7 cellular contexts compared by ENCODE assay signal in the genomic region with DNA sequence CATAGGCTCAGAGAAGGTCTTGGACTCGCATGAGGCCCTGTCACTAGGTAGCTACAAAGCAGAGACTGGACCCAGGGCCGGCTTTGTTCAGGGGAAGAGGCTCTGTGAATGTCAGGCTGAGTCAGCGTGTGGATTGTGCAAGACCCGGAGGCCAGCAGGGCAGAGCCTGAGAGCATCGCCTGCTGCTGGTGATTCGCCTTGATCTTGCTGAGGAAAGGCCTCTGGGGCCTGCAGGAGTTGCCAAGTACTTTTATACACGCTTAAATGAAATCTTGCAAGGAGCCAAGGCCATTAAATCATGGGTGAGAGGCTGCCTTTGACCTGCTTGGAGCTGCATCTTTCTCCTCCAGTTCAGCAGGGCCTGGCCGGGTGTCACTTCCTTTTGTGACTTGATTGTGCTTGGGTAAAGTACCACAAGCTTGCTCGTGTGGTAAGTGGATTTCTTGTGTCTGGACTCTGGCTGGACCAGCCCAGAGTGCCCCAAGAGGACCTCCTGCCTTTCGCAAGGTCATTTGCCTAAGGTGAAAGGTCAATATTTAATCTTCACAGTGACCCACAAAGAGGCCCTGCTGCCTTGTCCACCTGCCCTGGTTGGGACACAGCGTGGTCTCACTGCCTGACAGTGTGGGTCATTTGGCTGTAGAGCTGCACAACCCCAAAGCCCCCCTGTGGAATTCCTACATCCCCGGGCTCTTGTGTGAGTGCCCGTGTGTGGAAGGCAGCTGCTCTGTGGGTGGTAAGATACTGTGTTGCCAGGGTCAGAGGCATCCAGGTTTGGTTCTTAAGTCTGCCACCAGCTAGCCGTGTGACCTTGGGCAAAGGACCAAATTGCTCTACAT. TPM values are rescaled to one million over a fixed set of nuclear protein-coding genes. Genes with fewer than 3 reads are reported as not detected.
DNase-seq lines count a peak whose midpoint lies in the region; ATAC-seq and TF ChIP-seq lines count a peak whose summit lies in the region.

No MANE protein-coding gene starts in this region.

- H3K4me1 ChIP-seq in HCT116 (ENCODE audit: control insufficient read depth in 1 of 2, insufficient read depth in 2 of 2, low read length in 2 of 2) = peaks cover 90 to 95% of the 10 kb centered on the region in 2 experiments
- H3K4me1 ChIP-seq in right atrium auricular region = peaks cover 0 to 94% of the 10 kb centered on the region in 2 donors
- H3K4me1 ChIP-seq in rectal smooth muscle tissue (ENCODE audit: control insufficient read depth, insufficient read depth, low read length) = peaks cover 30% of the 10 kb centered on the region

- no TSS peak for BruUV-seq in HCT116 (replicated peaks; lab: Mats Ljungman, UMichigan)

- H3K27ac ChIP-seq in HCT116 (ENCODE audit: low read depth, low read length) = peak overlapping the region; percentile 95
- H3K27ac ChIP-seq in right atrium auricular region = peak overlapping the region; percentile 77 to 80
- peak overlapping the region; percentile 89 for H3K27ac ChIP-seq in rectal smooth muscle tissue (ENCODE audit: low read depth, low read length)

- H3K4me3 ChIP-seq in HCT116 (replicated peaks in 1 of 2; ENCODE audit: low read depth in 1 of 2, low read length in 2 of 2) = peak overlapping the region in 1 of 2 experiments; percentile 27; a peak in 2 of 4 replicates
- no peak overlapping the region for H3K4me3 ChIP-seq in right atrium auricular region
- H3K4me3 ChIP-seq in rectal smooth muscle tissue (ENCODE audit: low read length) = peak overlapping the region; percentile 24

- POLR2A ChIA-PET in HCT116 (lab: Charles Lee) = interaction anchor here (0.8 to 1.3 kb wide), 2 partner anchors 7 to 18 kb away, joined by 3 to 4 read pairs; no protein-coding TSS in a partner anchor

- H2AFZ ChIP-seq in HCT116 (ENCODE audit: low read depth, low read length, poor library complexity, severe bottlenecking) = no peak overlapping the region

- ATAC-seq in HCT116 = peak; percentile 85
- ATAC-seq in HG02852 (IDR thresholded peaks at IDR 0.05; ENCODE audit: unreplicated experiment) = no peak

- H3K4me2 ChIP-seq in HCT116 (ENCODE audit: low read length) = peak overlapping the region; percentile 73

- RAD21 ChIA-PET in HCT116 (lab: Charles Lee; ENCODE audit: low non-redundant PET in 1 of 2, low total read pairs in 2 of 2, uncharacterized antibody in 2 of 2, unreplicated experiment in 2 of 2) = interaction anchor here in 1 of 2 experiments (1.0 kb wide), 1 partner anchor 38 kb away, joined by 4 read pairs; no protein-coding TSS in a partner anchor

- peak; percentile 85 for DNase-seq in HCT116 (ENCODE audit: low read depth, low spot score)
- peak; percentile 98 for DNase-seq in SKM-1 (lab: John Stamatoyannopoulos, UW; ENCODE audit: unreplicated experiment)
- peak in 42 of 56 donors; percentile 7 to 83 (median 42) for DNase-seq in amygdala (lab: John Stamatoyannopoulos, UW)
- peak; percentile 97 for DNase-seq in right atrium auricular region (ENCODE audit: low spot score)
- no peak for DNase-seq in NCI-H1105 treated with DMSO at 0.1 percent for 48 hours (lab: John Stamatoyannopoulos, UW)

- TF ChIP-seq RAD21 in HCT116 (IDR thresholded peaks at IDR 0.05; ENCODE audit: low read depth) = no peak

- no peaks in the 10 kb centered on the region for H3K9me3 ChIP-seq in HCT116 (ENCODE audit: control insufficient read depth in 1 of 2, insufficient read depth in 1 of 2, low read depth in 1 of 2, low read length in 2 of 2)
- H3K9me3 ChIP-seq in right atrium auricular region = no peaks in the 10 kb centered on the region

- H3K9ac ChIP-seq in HCT116 (ENCODE audit: low read length) (peak overlapping the region; percentile 53), rectal smooth muscle tissue (ENCODE audit: low read length) (peak overlapping the region; percentile 50)

- TF ChIP-seq CTCF in HCT116 (IDR thresholded peaks at IDR 0.05 in 2 of 3, conservative IDR thresholded peaks at IDR 0.05 in 1 of 3; ENCODE audit: borderline replicate concordance in 1 of 3, insufficient read depth in 1 of 3, low read depth in 2 of 3, low read length in 2 of 3) (0 out of 6 replicates have a peak, but pooled peaks of 1 of the 3 experiments have one; percentile 4), right atrium auricular region (IDR thresholded peaks at IDR 0.05) (no peak)

- intact Hi-C loops in HCT116 (cut with micrococcal nuclease) = loop anchor here (2.0 kb wide), 2 partner anchors 14 to 38 kb away; no protein-coding TSS in a partner anchor

- no peak for TF ChIP-seq POLR2A in HCT116 (IDR thresholded peaks at IDR 0.05; ENCODE audit: borderline replicate concordance, extremely low read depth, insufficient read depth, insufficient read length)

- H3K79me2 ChIP-seq in HCT116 (ENCODE audit: insufficient read depth, low read length) = peaks cover 96% of the 10 kb centered on the region

- H4K20me1 ChIP-seq in HCT116 (ENCODE audit: insufficient read depth) = no peaks in the 10 kb centered on the region

- no peaks in the 10 kb centered on the region; a peak in 1 of 4 replicates for H3K36me3 ChIP-seq in HCT116 (ENCODE audit: control insufficient read depth in 1 of 2, insufficient read depth in 2 of 2, low read length in 2 of 2)
- H3K36me3 ChIP-seq in right atrium auricular region = no peaks in the 10 kb centered on the region
- H3K36me3 ChIP-seq in rectal smooth muscle tissue (ENCODE audit: control insufficient read depth, insufficient read depth, low read length) = no peaks in the 10 kb centered on the region

- CTCF ChIA-PET in HCT116 (lab: Charles Lee) = interaction anchor here (1.1 to 3.8 kb wide), 3 partner anchors 12 to 55 kb away, joined by 4 to 17 read pairs (median 6); no protein-coding TSS in a partner anchor

- no peaks in the 10 kb centered on the region for H3K9me2 ChIP-seq in HCT116 (ENCODE audit: insufficient read depth)

- H3K27me3 ChIP-seq in HCT116 (ENCODE audit: insufficient read depth, low read length) = no peaks in the 10 kb centered on the region
- H3K27me3 ChIP-seq in right atrium auricular region = no peaks in the 10 kb centered on the region
- H3K27me3 ChIP-seq in rectal smooth muscle tissue (ENCODE audit: control insufficient read depth, insufficient read depth, low read length) = no peaks in the 10 kb centered on the region

TF ChIP-seq in HCT116, 20 proteins besides CTCF, POLR2A, EP300 and RAD21:
- TF ChIP-seq YY1 (IDR thresholded peaks at IDR 0.05; ENCODE audit: extremely low read depth, insufficient replicate concordance, low read depth, low read length) (no peak), CBX3 (IDR thresholded peaks at IDR 0.05; ENCODE audit: low read depth) (no peak), TCF7L2 (IDR thresholded peaks at IDR 0.05; ENCODE audit: borderline replicate concordance, extremely low read depth, insufficient read depth, insufficient read length) (peak; percentile 94), POLR2AphosphoS5 (IDR thresholded peaks at IDR 0.05; ENCODE audit: low read depth, low read length) (peak; percentile 45), ZFX (IDR thresholded peaks at IDR 0.05) (0 out of 2 replicates have a peak, but pooled peaks have one; percentile 10)
TF ChIP-seq in HCT116: peak in this region for 3.

RNA-seq across cellular contexts. Expression of a gene that starts 38.6 kb away (rescaled TPM):
- total RNA-seq in HCT116 (2021; ENCODE audit: unreplicated experiment) = 0.22 TPM
- polyA plus RNA-seq in HCT116 (2012) = 0.04 TPM in 1 of 2 replicates, not detected in the other
- total RNA-seq in right atrium auricular region = under 1 TPM in 1 of 2 donors, not detected in 1; 0.12 TPM

RNA-seq across cellular contexts. Expression of a gene that starts 44.9 kb away (rescaled TPM):
- 86.8 TPM for total RNA-seq in HCT116 (2021; ENCODE audit: unreplicated experiment)
- 61.9 and 66.2 TPM in 2 replicates for polyA plus RNA-seq in HCT116 (2012)
- total RNA-seq in right atrium auricular region = 10 to 100 TPM; 24.2 to 34.7 TPM
